In the genomic region with DNA sequence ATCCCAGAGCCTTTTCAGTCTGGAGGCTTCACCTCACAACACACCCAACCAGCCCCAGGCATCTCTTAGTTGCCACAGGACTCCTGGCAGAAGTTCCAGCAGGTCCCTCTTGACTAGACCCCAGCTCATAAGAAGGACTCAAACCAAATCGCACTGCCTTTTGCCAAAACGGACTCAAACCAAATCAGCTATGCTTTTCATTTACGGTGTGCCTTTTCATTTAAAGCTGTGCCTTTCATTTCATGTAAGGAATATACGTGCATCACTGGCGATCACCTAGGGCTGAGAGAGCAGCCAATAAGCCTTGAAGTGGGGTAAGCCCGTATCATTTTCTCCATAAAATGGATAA, we compare ENCODE assay signal across 21 cellular contexts. TPM values are rescaled to one million over a fixed set of nuclear protein-coding genes. Genes with fewer than 3 reads are reported as not detected.
DNase-seq lines count a peak whose midpoint lies in the region; ATAC-seq, FAIRE-seq and TF ChIP-seq lines count a peak whose summit lies in the region.
"Had no signal": no experiment of that assay in that cellular context is flagged by ENCODE, and none has a peak within 500 bp of the region (broad histone marks: within the 10 kb centered on the region; RNA-seq: fewer than 3 reads in every experiment).

No MANE protein-coding gene starts in this region.

- no peak overlapping the region for H4K12ac ChIP-seq in trophoblast cell (ENCODE audit: low read depth, low read length)

- no peak overlapping the region for H3K23ac ChIP-seq in trophoblast cell (ENCODE audit: low read length)

- FAIRE-seq in HepG2 (lab: Jason Lieb, UNC) = no peak
- FAIRE-seq: GM12878, H1 had no signal

- peak overlapping the region; percentile 22 for H3K14ac ChIP-seq in trophoblast cell (ENCODE audit: low read length)

- no peak overlapping the region for H2AK5ac ChIP-seq in trophoblast cell (ENCODE audit: low read length)

- H3K4me1 ChIP-seq in HepG2 (ENCODE audit: insufficient read depth, low read length) = peaks cover 95% of the 10 kb centered on the region
- H3K4me1 ChIP-seq in right lobe of liver = peaks cover 0 to 11% (median 5%) of the 10 kb centered on the region in 4 donors
- peaks cover 28% of the 10 kb centered on the region for H3K4me1 ChIP-seq in lower lobe of right lung
- H3K4me1 ChIP-seq in trophoblast cell (ENCODE audit: control insufficient read depth in 1 of 2, insufficient read depth in 2 of 2, low read length in 2 of 2) = peaks cover 13 to 14% of the 10 kb centered on the region in 2 experiments
- H3K4me1 ChIP-seq in breast epithelium = no peaks in the 10 kb centered on the region

- H3K4me2 ChIP-seq in HepG2 (ENCODE audit: low read depth, low read length) (peak overlapping the region; percentile 61), trophoblast cell (ENCODE audit: low read length) (no peak overlapping the region)

- H3K79me2 ChIP-seq in HepG2 (ENCODE audit: insufficient read depth, low read length) (peaks cover 18% of the 10 kb centered on the region), trophoblast cell (ENCODE audit: control insufficient read depth, insufficient read depth, low read length, poor library complexity) (no peaks in the 10 kb centered on the region)

- peak overlapping the region; percentile 19 for H4K8ac ChIP-seq in trophoblast cell (ENCODE audit: low read depth, low read length)

- H3K36me3 ChIP-seq in HepG2 (replicated peaks in 1 of 2; ENCODE audit: control insufficient read depth in 1 of 2, insufficient read depth in 2 of 2, low read length in 2 of 2) (no peaks in the 10 kb centered on the region), right lobe of liver (no peaks in the 10 kb centered on the region), lower lobe of right lung (no peaks in the 10 kb centered on the region), trophoblast cell (ENCODE audit: control insufficient read depth in 1 of 2, insufficient read depth in 2 of 2, low read length in 2 of 2) (no peaks in the 10 kb centered on the region), breast epithelium (no peaks in the 10 kb centered on the region)
- H3K36me3 ChIP-seq: BE2C had no signal

- H3K9me3 ChIP-seq in HepG2 (ENCODE audit: low read length) (no peaks in the 10 kb centered on the region), right lobe of liver (no peaks in the 10 kb centered on the region), lower lobe of right lung (no peaks in the 10 kb centered on the region), trophoblast cell (ENCODE audit: insufficient read depth, low read depth, low read length) (no peaks in the 10 kb centered on the region), breast epithelium (no peaks in the 10 kb centered on the region)
- H3K9me3 ChIP-seq: BE2C had no signal

- no peaks in the 10 kb centered on the region for H3K9me3 Mint-ChIP-seq in stimulated activated memory B cell treated with anti-CD40 and anti-IgM and Interleukin-4, amounts not matched to agents 10 μg/mL and 1 μg/mL and 100 μg/mL, for 72 hours
- H3K9me3 Mint-ChIP-seq: IgD-negative memory B cell had no signal

- TF ChIP-seq RAD21 in HepG2 (CRISPR knock-in tag; IDR thresholded peaks at IDR 0.05) = no peak

- intact Hi-C loops in HepG2 (cut with micrococcal nuclease; ENCODE audit: unreplicated experiment) = no loop called here
- intact Hi-C loops in right lobe of liver (cut with DNase I) = no loop called here
- intact Hi-C loops in lower lobe of right lung (cut with DNase I) = no loop called here
- intact Hi-C loops in breast epithelium (cut with DNase I; ENCODE audit: low total_unique reads) = no loop called here

- H3K9ac ChIP-seq in HepG2 (ENCODE audit: insufficient read depth, low read depth, low read length) = peak overlapping the region; percentile 39
- H3K9ac ChIP-seq in trophoblast cell (ENCODE audit: low read length) = no peak overlapping the region

- no peak overlapping the region for H3K4ac ChIP-seq in trophoblast cell (ENCODE audit: low read depth, low read length)

- H4K20me1 ChIP-seq in HepG2 (ENCODE audit: insufficient read depth, low read length) = no peaks in the 10 kb centered on the region

- no peaks in the 10 kb centered on the region for H3K27me3 Mint-ChIP-seq in stimulated activated memory B cell treated with anti-CD40 and anti-IgM and Interleukin-4, amounts not matched to agents 10 μg/mL and 1 μg/mL and 100 μg/mL, for 72 hours
- H3K27me3 Mint-ChIP-seq: IgD-negative memory B cell had no signal

- BruUV-seq in HepG2 (replicated peaks; lab: Mats Ljungman, UMichigan) = no TSS peak

- no peak for TF ChIP-seq CTCF in HepG2 (CRISPR knock-in tag; IDR thresholded peaks at IDR 0.05)
- TF ChIP-seq CTCF in right lobe of liver (IDR thresholded peaks at IDR 0.05) = no peak
- TF ChIP-seq CTCF in lower lobe of right lung (IDR thresholded peaks at IDR 0.05) = no peak
- TF ChIP-seq CTCF in breast epithelium (IDR thresholded peaks at IDR 0.05) = no peak

- no peak overlapping the region for H3K18ac ChIP-seq in trophoblast cell (ENCODE audit: low read length)

- 92% methylated on average over 6 of the region's 6 CpGs for WGBS in HepG2 (ENCODE audit: low lambda C conversion rate)
- WGBS in right lobe of liver (ENCODE audit: insufficient coverage, low coverage, low lambda C conversion rate, missing lambda C conversion rate) = 86% methylated on average over 6 of the region's 6 CpGs
- WGBS in trophoblast cell (ENCODE audit: extremely low coverage, insufficient coverage, insufficient read length) = no CpG with 5 or more reads among the region's 6 CpGs

- in situ Hi-C loops in HepG2 (cut with HindIII; ENCODE audit: extremely low pct_ligation_motif_present, low pct_unique_long_range_greater_than_20kb) = no loop called here

- H4K91ac ChIP-seq in trophoblast cell (ENCODE audit: low read depth, low read length) = no peak overlapping the region

- POLR2A ChIA-PET in HepG2 (lab: Yijun Ruan, JAX) = interaction anchor here (1.2 to 1.7 kb wide), 5 partner anchors 14 to 31 kb away, joined by 4 to 15 read pairs (median 6); no protein-coding TSS in a partner anchor

- no peak overlapping the region for H3K27ac Mint-ChIP-seq in stimulated activated memory B cell treated with anti-CD40 and anti-IgM and Interleukin-4, amounts not matched to agents 10 μg/mL and 1 μg/mL and 100 μg/mL, for 72 hours
- H3K27ac Mint-ChIP-seq: IgD-negative memory B cell had no signal

- peaks cover 23% of the 10 kb centered on the region for H3K4me1 Mint-ChIP-seq in stimulated activated memory B cell treated with anti-CD40 and anti-IgM and Interleukin-4, amounts not matched to agents 10 μg/mL and 1 μg/mL and 100 μg/mL, for 72 hours

- H2AFZ ChIP-seq in HepG2 (ENCODE audit: low read length) (peak overlapping the region; percentile 9), trophoblast cell (ENCODE audit: insufficient read depth, low read length, poor library complexity) (no peak overlapping the region)

- no peaks in the 10 kb centered on the region for H3K36me3 Mint-ChIP-seq in stimulated activated memory B cell treated with anti-CD40 and anti-IgM and Interleukin-4, amounts not matched to agents 10 μg/mL and 1 μg/mL and 100 μg/mL, for 72 hours

- TF ChIP-seq EP300 in HepG2 (IDR thresholded peaks at IDR 0.05; ENCODE audit: low read depth in 2 of 2, low read length in 2 of 2) (no peak), HepG2 (CRISPR knock-in tag; IDR thresholded peaks at IDR 0.05; ENCODE audit: borderline replicate concordance) (no peak)

- H3K27me3 ChIP-seq in HepG2 (ENCODE audit: control insufficient read depth in 1 of 2, insufficient read depth in 2 of 2, low read length in 2 of 2) (no peaks in the 10 kb centered on the region), right lobe of liver (no peaks in the 10 kb centered on the region), lower lobe of right lung (ENCODE audit: low read depth) (no peaks in the 10 kb centered on the region), trophoblast cell (ENCODE audit: insufficient read depth, low read length) (no peaks in the 10 kb centered on the region), breast epithelium (no peaks in the 10 kb centered on the region)
- H3K27me3 ChIP-seq: BE2C had no signal

- H3K4me3 Mint-ChIP-seq in stimulated activated memory B cell treated with anti-CD40 and anti-IgM and Interleukin-4, amounts not matched to agents 10 μg/mL and 1 μg/mL and 100 μg/mL, for 72 hours = no peak overlapping the region

- peak overlapping the region; percentile 54 for H3K27ac ChIP-seq in HepG2 (ENCODE audit: extremely low read length, insufficient read depth, low read length)
- H3K27ac ChIP-seq in right lobe of liver = no peak overlapping the region
- H3K27ac ChIP-seq in lower lobe of right lung = peak overlapping the region; percentile 9
- peak overlapping the region; percentile 14 for H3K27ac ChIP-seq in trophoblast cell (ENCODE audit: low read depth, low read length)
- no peak overlapping the region for H3K27ac ChIP-seq in breast epithelium

- H2BK5ac ChIP-seq in trophoblast cell (ENCODE audit: low read depth, low read length, poor library complexity) = peak overlapping the region; percentile 15

- no peak overlapping the region for H2BK120ac ChIP-seq in trophoblast cell (ENCODE audit: insufficient read depth, low read length, poor library complexity)

- TF ChIP-seq POLR2A in HepG2 (IDR thresholded peaks at IDR 0.05; ENCODE audit: insufficient read depth in 1 of 2, low read depth in 2 of 2, low read length in 2 of 2) = no peak
- no peak for TF ChIP-seq POLR2A in right lobe of liver (IDR thresholded peaks at IDR 0.05)
- TF ChIP-seq POLR2A in breast epithelium (IDR thresholded peaks at IDR 0.05) = no peak

- no peak overlapping the region for H2BK12ac ChIP-seq in trophoblast cell (ENCODE audit: low read length)

- H3K4me3 ChIP-seq in HepG2 (replicated peaks in 1 of 3; ENCODE audit: insufficient read depth in 1 of 3, low read depth in 2 of 3, low read length in 3 of 3) (0 out of 6 replicates have a peak overlapping the region, but pooled peaks of 1 of the 3 experiments have one; percentile 25), right lobe of liver (no peak overlapping the region), lower lobe of right lung (no peak overlapping the region), trophoblast cell (ENCODE audit: low read depth, low read length) (no peak overlapping the region), breast epithelium (no peak overlapping the region)
- H3K4me3 ChIP-seq: GM12878 had no signal

- DNase-seq in HepG2 (ENCODE audit: low spot score) = no peak
- no peak for DNase-seq in right lobe of liver
- DNase-seq in lower lobe of right lung = no peak
- no peak for DNase-seq in trophoblast cell
- DNase-seq in NK-92 (lab: John Stamatoyannopoulos, UW; ENCODE audit: unreplicated experiment) = no peak
- no peak for DNase-seq in breast epithelium (ENCODE audit: low spot score in 2 of 2)
- DNase-seq: DND-41; NCI-H1105; NCI-H146; NCI-H2029; NCI-H2227 treated with DMSO at 0.1 percent for 48 hours; NCI-H510A; NK-92 treated with Interleukin-12 subunit alpha and Interleukin-12 subunit beta, amount 100 ng/mL, for 24 hours; SIG-M5 had no signal

- ATAC-seq in HepG2 (no peak), right lobe of liver (no peak), lower lobe of right lung (no peak), GM19324 (IDR thresholded peaks at IDR 0.05; ENCODE audit: low FRiP score, unreplicated experiment) (no peak)
- no peak for ATAC-seq in stimulated activated memory B cell treated with anti-CD40 and anti-IgM and Interleukin-4, amounts not matched to agents 10 μg/mL and 1 μg/mL and 100 μg/mL, for 72 hours
- ATAC-seq: GM12878, HCT116 had no signal

- CTCF ChIA-PET in HepG2 (lab: Yijun Ruan, JAX; ENCODE audit: low intra/inter-chr PET ratio, low total read pairs) = no interaction called here

- peaks cover 6% of the 10 kb centered on the region for H3K79me1 ChIP-seq in trophoblast cell (ENCODE audit: low read length)

RNA-seq across cellular contexts. Expression of gene EML4, which starts 58.2 kb away (rescaled TPM):
- total RNA-seq in HepG2 (2016; rRNA removed; fragmentation: Illumina TruSeq; extraction: Trizol) = 243 and 362 TPM in 2 replicates
- total RNA-seq in HepG2 (2016; cell fraction: cytosol; rRNA removed; fragmentation: Illumina TruSeq; extraction: Trizol; ENCODE audit: low read depth) = 33.1 and 38.2 TPM in 2 replicates
- total RNA-seq in HepG2 (2016; cell fraction: insoluble cytoplasmic fraction; rRNA removed; fragmentation: Illumina TruSeq; extraction: Trizol) = 236 and 353 TPM in 2 replicates
- total RNA-seq in HepG2 (2016; cell fraction: membrane; rRNA removed; fragmentation: Illumina TruSeq; extraction: Trizol) = 84.2 and 89.8 TPM in 2 replicates
- total RNA-seq in HepG2 (2016; cell fraction: nucleus; rRNA removed; fragmentation: Illumina TruSeq; extraction: Trizol) = 261 and 283 TPM in 2 replicates
- 355 and 476 TPM in 2 replicates for polyA plus RNA-seq in HepG2 (2011; rRNA removed)
- 199 and 296 TPM in 2 replicates for polyA plus RNA-seq in HepG2 (2011; cell fraction: cytosol; rRNA removed)
- 364 and 369 TPM in 2 replicates for polyA plus RNA-seq in HepG2 (2011; cell fraction: nucleus; rRNA removed)
- 244 and 400 TPM in 2 replicates for polyA plus RNA-seq in HepG2 (2012)
- polyA plus RNA-seq in HepG2 (2016; cell fraction: cytosol; fragmentation: Illumina TruSeq; extraction: Trizol; ENCODE audit: low read depth) = 6.9 and 8.0 TPM in 2 replicates
- 247 and 266 TPM in 2 replicates for polyA plus RNA-seq in HepG2 (2016; cell fraction: insoluble cytoplasmic fraction; fragmentation: Illumina TruSeq; extraction: Trizol; ENCODE audit: low read depth)
- 32.1 and 33.7 TPM in 2 replicates for polyA plus RNA-seq in HepG2 (2016; cell fraction: membrane; fragmentation: Illumina TruSeq; extraction: Trizol; ENCODE audit: low read depth)
- 219 and 231 TPM in 2 replicates for polyA plus RNA-seq in HepG2 (2016; cell fraction: nucleus; fragmentation: Illumina TruSeq; extraction: Trizol; ENCODE audit: insufficient read depth, low read depth)
- 36.9 and 556 TPM in 2 replicates for polyA minus RNA-seq in HepG2 (2011; rRNA and poly(A)+ RNA removed; ENCODE audit: low replicate concordance)
- polyA minus RNA-seq in HepG2 (2011; cell fraction: cytosol; rRNA and poly(A)+ RNA removed) = 400 and 421 TPM in 2 replicates
- polyA minus RNA-seq in HepG2 (2011; cell fraction: nucleus; rRNA and poly(A)+ RNA removed) = 1,279 and 1,350 TPM in 2 replicates
- total RNA-seq in right lobe of liver = 10 to 100 TPM; 28.3 to 55.7 (median 36.7) TPM
- total RNA-seq in lower lobe of right lung = 109 TPM
- polyA plus RNA-seq in trophoblast cell (2013) = 32.8 and 33.8 TPM in 2 replicates
- total RNA-seq in breast epithelium = 10 to 100 TPM; 19.4 to 68.5 (median 36.7) TPM

Comparison
In these comparisons a context has a peak if more than half of its experiments do, and no peak if none do; other contexts are left out.
1. H3K27ac ChIP-seq: peak in HepG2 (single experiment), lower lobe of right lung (single experiment) and trophoblast cell (single experiment); none in right lobe of liver (0 of 3) and breast epithelium (0 of 2).